In the genomic region with DNA sequence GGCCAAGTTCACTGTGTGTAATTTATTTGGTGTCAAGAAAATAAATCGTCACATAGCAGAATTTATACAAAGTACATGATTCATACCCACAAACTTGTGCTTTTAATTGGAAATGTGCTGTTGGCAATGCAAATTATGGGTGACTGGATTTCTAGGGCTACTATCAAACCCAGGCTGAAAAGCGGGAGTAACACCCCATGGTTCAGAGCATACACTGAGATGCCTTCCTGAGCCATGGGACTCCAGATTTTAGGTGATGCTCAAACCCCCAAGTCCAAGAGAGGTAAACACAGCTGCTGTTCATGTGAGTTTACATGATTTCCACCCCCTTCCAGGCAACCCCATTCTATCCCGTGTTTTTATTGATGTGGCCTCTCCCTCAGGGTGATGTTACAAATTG, we compare ENCODE assay signal across 24 cellular contexts.
A peak's percentile ranks its signal among the peaks of the same experiment; 100 is the strongest.
DNase-seq lines count a peak whose midpoint lies in the region; ATAC-seq and TF ChIP-seq lines count a peak whose summit lies in the region.
"Had no signal": no experiment of that assay in that cellular context is flagged by ENCODE, and none has a peak within 500 bp of the region (broad histone marks: within the 10 kb centered on the region; RNA-seq: fewer than 3 reads in every experiment).

No MANE protein-coding gene starts in this region.

- TF ChIP-seq CTCF in fibroblast of mammary gland (conservative IDR thresholded peaks at IDR 0.05; ENCODE audit: control insufficient read depth, insufficient read depth, low read depth, low read length) = no peak

- ATAC-seq in HG03520 (IDR thresholded peaks at IDR 0.05; ENCODE audit: unreplicated experiment) (peak; percentile 2), GM19395 (IDR thresholded peaks at IDR 0.05; ENCODE audit: unreplicated experiment) (no peak)
- ATAC-seq: left lobe of liver had no signal

- in situ Hi-C loops in G401 (cut with HindIII; ENCODE audit: low sequenced_read_pairs) = no loop called here

- H3K27ac Mint-ChIP-seq in activated naive CD4-positive, alpha-beta T cell treated with anti-CD3 and anti-CD28 coated beads for 36 hours = no peak overlapping the region
- H3K27ac Mint-ChIP-seq: activated T-cell treated with anti-CD3 and anti-CD28 coated beads, Interleukin-2, amount 50 U/mL, for 24 hours had no signal

- H3K4me3 Mint-ChIP-seq in activated naive CD4-positive, alpha-beta T cell treated with anti-CD3 and anti-CD28 coated beads for 36 hours = no peak overlapping the region
- H3K4me3 Mint-ChIP-seq: activated T-cell treated with anti-CD3 and anti-CD28 coated beads, Interleukin-2, amount 50 U/mL, for 24 hours had no signal

- intact Hi-C loops in activated naive CD4-positive, alpha-beta T cell treated with anti-CD3 and anti-CD28 coated beads for 36 hours (cut with micrococcal nuclease) = no loop called here

- no peak overlapping the region for H3K4me3 ChIP-seq in fibroblast of mammary gland (ENCODE audit: control insufficient read depth, low read depth, low read length)
- H3K4me3 ChIP-seq: adrenal gland, colonic mucosa, skin epidermis, upper lobe of left lung had no signal

- DNase-seq in NCI-H2081 (lab: John Stamatoyannopoulos, UW) (peak; percentile 22 to 62), NCI-H2081 treated with DMSO at 0.1 percent for 48 hours (lab: John Stamatoyannopoulos, UW) (no peak), NCI-H69 (lab: John Stamatoyannopoulos, UW) (peak; percentile 46), fibroblast of mammary gland (ENCODE audit: low read depth) (peak; percentile 45), G401 (ENCODE audit: low spot score) (no peak)
- DNase-seq in activated naive CD4-positive, alpha-beta T cell treated with anti-CD3 and anti-CD28 coated beads for 36 hours = no peak
- DNase-seq: activated naive CD4-positive, alpha-beta T cell; activated T-cell treated with anti-CD3 and anti-CD28 coated beads, Interleukin-2, amount 50 U/mL, for 24 hours; adrenal gland; BE2C; DND-41; effector memory CD4-positive, alpha-beta T cell; hypothalamus; KBM-7; mesenchymal stem cell; NCI-H187 treated with DMSO at 0.1 percent for 48 hours; NCI-H446 treated with DMSO at 0.1 percent for 48 hours; stimulated activated CD4-positive, alpha-beta T cell treated with anti-CD3 and anti-CD28 coated beads, Interleukin-1b, Interleukin-23, amount 100 ng/mL, for 48 hours had no signal

- H3K9me3 Mint-ChIP-seq in activated naive CD4-positive, alpha-beta T cell treated with anti-CD3 and anti-CD28 coated beads for 36 hours = no peaks in the 10 kb centered on the region
- H3K9me3 Mint-ChIP-seq: activated T-cell treated with anti-CD3 and anti-CD28 coated beads, Interleukin-2, amount 50 U/mL, for 24 hours had no signal

- H3K36me3 Mint-ChIP-seq in activated naive CD4-positive, alpha-beta T cell treated with anti-CD3 and anti-CD28 coated beads for 36 hours (ENCODE audit: low read depth) = no peaks in the 10 kb centered on the region

- no peaks in the 10 kb centered on the region for H3K27me3 Mint-ChIP-seq in activated naive CD4-positive, alpha-beta T cell treated with anti-CD3 and anti-CD28 coated beads for 36 hours (ENCODE audit: low read depth)
- H3K27me3 Mint-ChIP-seq: activated T-cell treated with anti-CD3 and anti-CD28 coated beads, Interleukin-2, amount 50 U/mL, for 24 hours had no signal

- CTCF ChIA-PET in activated naive CD4-positive, alpha-beta T cell treated with anti-CD3 and anti-CD28 coated beads for 36 hours (lab: Charles Lee) = no interaction called here

- peaks cover 8% of the 10 kb centered on the region for H3K4me1 Mint-ChIP-seq in activated naive CD4-positive, alpha-beta T cell treated with anti-CD3 and anti-CD28 coated beads for 36 hours (ENCODE audit: low read depth)

Comparison
In these comparisons a context has a peak if more than half of its experiments do, and no peak if none do; other contexts are left out.
1. DNase-seq: peak in NCI-H2081 (2 of 2), NCI-H69 (single experiment) and fibroblast of mammary gland (single experiment); none in NCI-H2081 treated with DMSO at 0.1 percent for 48 hours (single experiment), activated naive CD4-positive, alpha-beta T cell treated with anti-CD3 and anti-CD28 coated beads for 36 hours (single experiment) and G401 (single experiment).